In genomic region chr6:166382933-166383816, GRCh38 we compare ENCODE assay signal across 1 cellular context.
TF ChIP-seq lines count a peak whose summit lies in the region.

MPC1 (minus strand) TSS chr6:166382940; CDS start chr6:166382876, 64 bp downstream.

TF ChIP-seq in K562, 482 proteins besides CTCF, POLR2A, EP300 and RAD21 (continued from another document and continues in another):
- TF ChIP-seq ZBTB40 (IDR thresholded peaks at IDR 0.05) (no peak; the same call in 1 of the 2 replicates), ZBTB40 (CRISPR knock-in tag; IDR thresholded peaks at IDR 0.05) (no peak), VEZF1 (CRISPR knock-in tag; IDR thresholded peaks at IDR 0.05) (peak; percentile 87), ID3 (CRISPR knock-in tag; IDR thresholded peaks at IDR 0.05) (no peak), ID3 (tag; IDR thresholded peaks at IDR 0.05) (peak; percentile 78), CTBP1 (IDR thresholded peaks at IDR 0.05; ENCODE audit: borderline replicate concordance) (peak; percentile 97), ZZZ3 (IDR thresholded peaks at IDR 0.05) (no peak), PRMT5 (CRISPR knock-in tag; IDR thresholded peaks at IDR 0.05) (peak; percentile 83), ZBTB11 (CRISPR knock-in tag; IDR thresholded peaks at IDR 0.05) (peak in 2 of 3 experiments; percentile 18 to 51; a peak in 1 of 6 replicates), ARID3B (CRISPR knock-in tag; IDR thresholded peaks at IDR 0.05; ENCODE audit: borderline replicate concordance) (peak; percentile 84; the same call in 1 of the 2 replicates), HES1 (IDR thresholded peaks at IDR 0.05; ENCODE audit: low read depth) (no peak), GABPB2 (CRISPR knock-in tag; conservative IDR thresholded peaks at IDR 0.05) (no peak), ZNF143 (CRISPR knock-in tag; IDR thresholded peaks at IDR 0.05) (no peak), CC2D1A (IDR thresholded peaks at IDR 0.05) (no peak), CREB1 (IDR thresholded peaks at IDR 0.05) (peak; percentile 69), CREB1 (CRISPR knock-in tag; IDR thresholded peaks at IDR 0.05) (peak; percentile 82), ZNF707 (CRISPR knock-in tag; conservative IDR thresholded peaks at IDR 0.05) (no peak), SMAD4 (CRISPR knock-in tag; conservative IDR thresholded peaks at IDR 0.05) (peak; percentile 75), ZNF24 (IDR thresholded peaks at IDR 0.05) (peak; percentile 55), JUN (IDR thresholded peaks at IDR 0.05; ENCODE audit: borderline replicate concordance, low read depth, low read length) (no peak; the same call in 1 of the 2 replicates), JUN (CRISPR knock-in tag; IDR thresholded peaks at IDR 0.05; ENCODE audit: borderline replicate concordance) (0 out of 2 replicates have a peak, but pooled peaks have one; percentile 37), KDM4B (IDR thresholded peaks at IDR 0.05; ENCODE audit: borderline replicate concordance in 2 of 2, low read depth in 1 of 2) (peak in 1 of 2 experiments; percentile 21; a peak in 1 of 4 replicates), SOX6 (IDR thresholded peaks at IDR 0.05) (peak; percentile 19; the same call in 1 of the 2 replicates), GABPA (tag; conservative IDR thresholded peaks at IDR 0.05; ENCODE audit: low read depth) (peak; percentile 64), RCOR1 (IDR thresholded peaks at IDR 0.05; ENCODE audit: borderline replicate concordance in 1 of 2, low read depth in 2 of 2, low read length in 2 of 2) (peak in 1 of 2 experiments; percentile 3; a peak in 1 of 4 replicates), UBTF (IDR thresholded peaks at IDR 0.05; ENCODE audit: borderline replicate concordance in 1 of 2, low read depth in 2 of 2, low read length in 2 of 2) (peak; percentile 69 to 89; a peak in 2 of 4 replicates), ZNF766 (CRISPR knock-in tag; conservative IDR thresholded peaks at IDR 0.05) (no peak; the same call in 1 of the 2 replicates), KLF6 (CRISPR knock-in tag; IDR thresholded peaks at IDR 0.05; ENCODE audit: borderline replicate concordance) (no peak), LCOR (CRISPR knock-in tag; IDR thresholded peaks at IDR 0.05) (no peak), RFX7 (CRISPR knock-in tag; IDR thresholded peaks at IDR 0.05) (no peak), ZNF778 (CRISPR knock-in tag; IDR thresholded peaks at IDR 0.05) (no peak), THRA (IDR thresholded peaks at IDR 0.05) (no peak), DMBX1 (CRISPR knock-in tag; IDR thresholded peaks at IDR 0.05; ENCODE audit: borderline replicate concordance) (peak; percentile 59; the same call in 1 of the 2 replicates), ELF1 (tag; IDR thresholded peaks at IDR 0.05) (peak; percentile 17; the same call in 1 of the 2 replicates), CXXC5 (CRISPR knock-in tag; IDR thresholded peaks at IDR 0.05) (peak; percentile 99), SP2 (IDR thresholded peaks at IDR 0.05; ENCODE audit: extremely low read depth, low read depth, low read length, poor library complexity, severe bottlenecking) (peak; percentile 57), SREBF1 (IDR thresholded peaks at IDR 0.05; ENCODE audit: borderline replicate concordance, low read depth, low read length) (no peak), GTF2F1 (IDR thresholded peaks at IDR 0.05; ENCODE audit: low read depth, low read length) (peak; percentile 31; the same call in 1 of the 2 replicates), MEIS2 (IDR thresholded peaks at IDR 0.05; ENCODE audit: partially characterized antibody) (peak; percentile 51), HMGN3 (IDR thresholded peaks at IDR 0.05; ENCODE audit: borderline replicate concordance, extremely low read depth, insufficient read length, low read depth, low read length) (peak; percentile 87), CHD1 (IDR thresholded peaks at IDR 0.05; ENCODE audit: low read length) (peak; percentile 75), SAFB (IDR thresholded peaks at IDR 0.05; ENCODE audit: borderline replicate concordance, low read depth, low read length) (peak; percentile 70), NFIC (IDR thresholded peaks at IDR 0.05) (peak; percentile 41), FIP1L1 (IDR thresholded peaks at IDR 0.05; ENCODE audit: low read depth, low read length, poor library complexity, severe bottlenecking) (peak; percentile 53)
